8 cellular contexts compared by ENCODE assay signal in genomic region chr6:30722025-30722279, GRCh38. TPM values are rescaled to one million over a fixed set of nuclear protein-coding genes. Genes with fewer than 3 reads are reported as not detected.
DNase-seq lines count a peak whose midpoint lies in the region; ATAC-seq, FAIRE-seq and TF ChIP-seq lines count a peak whose summit lies in the region.
"Not testable (repeated sequence)": the region's sequence is repeated elsewhere in the genome, so short reads cannot be mapped to it uniquely, and the experiment has no call there.

No MANE protein-coding gene starts in this region.

- H3K79me2 ChIP-seq in endothelial cell of umbilical vein (ENCODE audit: control insufficient read depth, insufficient read depth, low read length) = peaks cover 60% of the 10 kb centered on the region

- ATAC-seq in stimulated activated naive CD8-positive, alpha-beta T cell treated with anti-CD3 and anti-CD28 coated beads, Interleukin-15, amount 100 ng/mL, for 72 hours = not testable (repeated sequence)

- TF ChIP-seq CTCF in adrenal gland (IDR thresholded peaks at IDR 0.05); endothelial cell of umbilical vein (IDR thresholded peaks at IDR 0.05; ENCODE audit: extremely low read depth in 1 of 2, insufficient read depth in 1 of 2, low read depth in 1 of 2, low read length in 2 of 2); nephron progenitor cell (IDR thresholded peaks at IDR 0.05): not testable (repeated sequence)

- not testable (repeated sequence) for H3K9me1 ChIP-seq in endothelial cell of umbilical vein (replicated peaks; ENCODE audit: control insufficient read depth, extremely low read depth, insufficient read depth, low read length)

- peak overlapping the region; percentile 92 for H3K27ac Mint-ChIP-seq in T-helper 2 cell treated with Interferon-gamma antibody and Interleukin-4, amounts not matched to agents 5 μg/mL and 100 μg/mL, for 36 hours
- H3K27ac Mint-ChIP-seq in nephron progenitor cell = peak overlapping the region; percentile 98
- H3K27ac Mint-ChIP-seq in stimulated activated naive CD8-positive, alpha-beta T cell treated with anti-CD3 and anti-CD28 coated beads, Interleukin-15, amount 100 ng/mL, for 72 hours = peak overlapping the region; percentile 79 to 99

- BruUV-seq in endothelial cell of umbilical vein (replicated peaks; lab: Mats Ljungman, UMichigan) = not testable (repeated sequence)

- H3K36me3 ChIP-seq in KOPT-K1 (ENCODE audit: insufficient read depth, low read length) (peaks cover 54% of the 10 kb centered on the region), adrenal gland (replicated peaks in 1 of 2) (peaks cover 0 to 46% of the 10 kb centered on the region in 2 donors), endothelial cell of umbilical vein (ENCODE audit: control insufficient read depth in 2 of 2, extremely low read depth in 1 of 2, insufficient read depth in 2 of 2, low read length in 2 of 2) (peaks cover 16 to 31% of the 10 kb centered on the region in 2 experiments)

- not testable (repeated sequence) for H3K9me3 ChIP-seq in KOPT-K1 (ENCODE audit: insufficient read depth, low read length, poor library complexity, severe bottlenecking); adrenal gland (replicated peaks in 1 of 3); endothelial cell of umbilical vein (replicated peaks; ENCODE audit: control insufficient read depth, insufficient read depth, low read length); iPS-18c (ENCODE audit: control insufficient read depth, insufficient read depth, low read length)

- POLR2A ChIA-PET in endothelial cell of umbilical vein (lab: Charles Lee) = interaction anchor here (0.7 to 3.0 kb wide), 5 partner anchors 9 to 42 kb away, joined by 3 to 34 read pairs (median 3); partner anchors contain the start of genes IER3 and NRM

- peak overlapping the region; percentile 89 for H3K4me2 ChIP-seq in endothelial cell of umbilical vein (ENCODE audit: insufficient read depth, low read length)

- H3K27me3 Mint-ChIP-seq in T-helper 2 cell treated with Interferon-gamma antibody and Interleukin-4, amounts not matched to agents 5 μg/mL and 100 μg/mL, for 36 hours (ENCODE audit: low read depth); nephron progenitor cell (ENCODE audit: low read depth, poor library complexity); stimulated activated naive CD8-positive, alpha-beta T cell treated with anti-CD3 and anti-CD28 coated beads, Interleukin-15, amount 100 ng/mL, for 72 hours: not testable (repeated sequence)

- dilution Hi-C loops in endothelial cell of umbilical vein (cut with MboI; ENCODE audit: extremely low pct_ligation_motif_present, low sequenced_read_pairs) = not testable (repeated sequence)

- peak overlapping the region; percentile 93 for H3K4me3 Mint-ChIP-seq in T-helper 2 cell treated with Interferon-gamma antibody and Interleukin-4, amounts not matched to agents 5 μg/mL and 100 μg/mL, for 36 hours
- peak overlapping the region; percentile 97 for H3K4me3 Mint-ChIP-seq in nephron progenitor cell
- peak overlapping the region; percentile 88 for H3K4me3 Mint-ChIP-seq in stimulated activated naive CD8-positive, alpha-beta T cell treated with anti-CD3 and anti-CD28 coated beads, Interleukin-15, amount 100 ng/mL, for 72 hours

- H3K9ac ChIP-seq in endothelial cell of umbilical vein (replicated peaks; ENCODE audit: extremely low read depth, insufficient read depth, low read length) = peak overlapping the region; percentile 79

- H3K4me3 ChIP-seq in adrenal gland (peak overlapping the region in 3 of 4 donors; percentile 16 to 93 (median 57)), endothelial cell of umbilical vein (replicated peaks in 1 of 3; ENCODE audit: insufficient read depth in 1 of 3, low read depth in 1 of 3, low read length in 3 of 3) (peak overlapping the region; percentile 64 to 94 (median 76)), iPS-18c (ENCODE audit: insufficient read depth, low read depth, low read length) (peak overlapping the region; percentile 93)

- peaks cover 42% of the 10 kb centered on the region for H3K4me1 Mint-ChIP-seq in T-helper 2 cell treated with Interferon-gamma antibody and Interleukin-4, amounts not matched to agents 5 μg/mL and 100 μg/mL, for 36 hours (ENCODE audit: low read depth)
- peaks cover 57% of the 10 kb centered on the region for H3K4me1 Mint-ChIP-seq in nephron progenitor cell
- peaks cover 69% of the 10 kb centered on the region for H3K4me1 Mint-ChIP-seq in stimulated activated naive CD8-positive, alpha-beta T cell treated with anti-CD3 and anti-CD28 coated beads, Interleukin-15, amount 100 ng/mL, for 72 hours

- not testable (repeated sequence) for H2AFZ ChIP-seq in endothelial cell of umbilical vein (ENCODE audit: low read depth, low read length)

- H3K9me3 Mint-ChIP-seq in T-helper 2 cell treated with Interferon-gamma antibody and Interleukin-4, amounts not matched to agents 5 μg/mL and 100 μg/mL, for 36 hours; nephron progenitor cell; stimulated activated naive CD8-positive, alpha-beta T cell treated with anti-CD3 and anti-CD28 coated beads, Interleukin-15, amount 100 ng/mL, for 72 hours: not testable (repeated sequence)

- CTCF ChIA-PET in endothelial cell of umbilical vein (lab: Charles Lee) = interaction anchor here (0.6 to 9.2 kb wide), 21 partner anchors 10 to 366 kb away, joined by 3 to 296 read pairs (median 6); partner anchors contain the start of genes DHX16, FLOT1 and VARS2

- H3K27me3 ChIP-seq in adrenal gland; endothelial cell of umbilical vein (ENCODE audit: control insufficient read depth in 2 of 2, insufficient read depth in 2 of 2, low read length in 2 of 2): not testable (repeated sequence)

- intact Hi-C loops in adrenal gland (cut with DNase I) = loop anchor here (1.0 to 2.0 kb wide), 2 partner anchors 41 to 43 kb away; no protein-coding TSS in a partner anchor
- intact Hi-C loops in endothelial cell of umbilical vein (cut with micrococcal nuclease) = loop anchor here (1.0 kb wide), 1 partner anchor 43 kb away; no protein-coding TSS in a partner anchor

- DNase-seq in CD1c-positive myeloid dendritic cell (ENCODE audit: extremely low spot score) (peak; percentile 59), adrenal gland (peak in 6 of 7 donors; percentile 48 to 79 (median 56))
- not testable (repeated sequence) for DNase-seq in T-helper 2 cell treated with Interferon-gamma antibody and Interleukin-4, amounts not matched to agents 5 μg/mL and 100 μg/mL, for 36 hours (ENCODE audit: low spot score); endothelial cell of umbilical vein (ENCODE audit: low read depth, low spot score); nephron progenitor cell
- DNase-seq in stimulated activated naive CD8-positive, alpha-beta T cell treated with anti-CD3 and anti-CD28 coated beads, Interleukin-15, amount 100 ng/mL, for 72 hours = peak in 1 of 2 donors; percentile 39

- H3K27ac ChIP-seq in KOPT-K1 (ENCODE audit: low read depth, low read length, poor library complexity, severe bottlenecking) (peak overlapping the region; percentile 98), adrenal gland (peak overlapping the region in 4 of 5 donors; percentile 89 to 99 (median 94)), endothelial cell of umbilical vein (ENCODE audit: insufficient read depth, low read depth, low read length) (peak overlapping the region; percentile 64)

- 0 to 11% (median 5%) methylated on average over 6 to 10 of the region's 10 CpGs for WGBS in adrenal gland, 4 donors

- not testable (repeated sequence) for H4K20me1 ChIP-seq in endothelial cell of umbilical vein (replicated peaks; ENCODE audit: control insufficient read depth, extremely low read depth, insufficient read depth, low read length)

- not testable (repeated sequence) for TF ChIP-seq POLR2A in adrenal gland (IDR thresholded peaks at IDR 0.05); endothelial cell of umbilical vein (IDR thresholded peaks at IDR 0.05; ENCODE audit: low read depth, low read length)

- FAIRE-seq in endothelial cell of umbilical vein (lab: Jason Lieb, UNC) = not testable (repeated sequence)

- H3K4me1 ChIP-seq in adrenal gland (replicated peaks in 1 of 2) = peaks cover 16 to 56% of the 10 kb centered on the region in 2 donors
- H3K4me1 ChIP-seq in endothelial cell of umbilical vein (ENCODE audit: control insufficient read depth, extremely low read depth, insufficient read depth, low read length) = peaks cover 37% of the 10 kb centered on the region

- peaks cover 63% of the 10 kb centered on the region for H3K36me3 Mint-ChIP-seq in T-helper 2 cell treated with Interferon-gamma antibody and Interleukin-4, amounts not matched to agents 5 μg/mL and 100 μg/mL, for 36 hours (ENCODE audit: low read depth)
- peaks cover 48% of the 10 kb centered on the region for H3K36me3 Mint-ChIP-seq in nephron progenitor cell (ENCODE audit: low read depth)

RNA-seq across cellular contexts. Expression of gene TUBB, which starts 1.8 kb away (rescaled TPM):
- 100 to 1,000 TPM in 7 of 8 donors, 10 to 100 TPM in 1; 90.3 to 439 (median 214) TPM for total RNA-seq in adrenal gland
- polyA plus RNA-seq in adrenal gland = 100 to 1,000 TPM; 107 to 473 (median 177) TPM
- 1,243 and 1,276 TPM in 2 replicates for total RNA-seq in endothelial cell of umbilical vein
- polyA plus RNA-seq in endothelial cell of umbilical vein = 1,408 and 1,437 TPM in 2 replicates
- polyA plus RNA-seq in endothelial cell of umbilical vein (2011; cell fraction: cytosol; rRNA removed) = 1,278 and 1,444 TPM in 2 replicates
- polyA plus RNA-seq in endothelial cell of umbilical vein (2011; cell fraction: nucleus; rRNA removed) = 567 and 602 TPM in 2 replicates
- 869 and 1,219 TPM in 2 replicates for polyA plus RNA-seq in endothelial cell of umbilical vein (2012)
- polyA minus RNA-seq in endothelial cell of umbilical vein = 1,727 and 1,760 TPM in 2 replicates
- 468 TPM for polyA minus RNA-seq in endothelial cell of umbilical vein (2011; cell fraction: cytosol; rRNA and poly(A)+ RNA removed)
- polyA minus RNA-seq in endothelial cell of umbilical vein (2011; cell fraction: nucleus; rRNA and poly(A)+ RNA removed) = 213 and 284 TPM in 2 replicates

RNA-seq across cellular contexts. Expression of gene MDC1, which starts 4.9 kb away (rescaled TPM):
- total RNA-seq in adrenal gland = 10 to 100 TPM in 5 of 8 donors, 1 to 10 TPM in 3; 2.8 to 27.6 (median 18.4) TPM
- polyA plus RNA-seq in adrenal gland = 10 to 100 TPM; 16.8 to 26.9 (median 21.0) TPM
- total RNA-seq in endothelial cell of umbilical vein = 42.3 and 43.6 TPM in 2 replicates
- polyA plus RNA-seq in endothelial cell of umbilical vein = 15.6 and 16.8 TPM in 2 replicates
- 13.0 and 13.4 TPM in 2 replicates for polyA plus RNA-seq in endothelial cell of umbilical vein (2011; cell fraction: cytosol; rRNA removed)
- polyA plus RNA-seq in endothelial cell of umbilical vein (2011; cell fraction: nucleus; rRNA removed) = 36.2 and 49.0 TPM in 2 replicates
- polyA plus RNA-seq in endothelial cell of umbilical vein (2012) = 16.8 and 20.4 TPM in 2 replicates
- 14.6 and 17.6 TPM in 2 replicates for polyA minus RNA-seq in endothelial cell of umbilical vein
- 20.7 TPM for polyA minus RNA-seq in endothelial cell of umbilical vein (2011; cell fraction: cytosol; rRNA and poly(A)+ RNA removed)
- 11.9 and 14.6 TPM in 2 replicates for polyA minus RNA-seq in endothelial cell of umbilical vein (2011; cell fraction: nucleus; rRNA and poly(A)+ RNA removed)

RNA-seq across cellular contexts. Expression of gene FLOT1, which starts 20.5 kb away (rescaled TPM):
- total RNA-seq in adrenal gland (100 to 1,000 TPM; 237 to 449 (median 339) TPM), endothelial cell of umbilical vein (141 and 145 TPM in 2 replicates)
- polyA plus RNA-seq in adrenal gland (100 to 1,000 TPM; 390 to 599 (median 411) TPM), endothelial cell of umbilical vein (146 and 154 TPM in 2 replicates)
- polyA plus RNA-seq in endothelial cell of umbilical vein (2011; cell fraction: cytosol; rRNA removed) = 146 and 167 TPM in 2 replicates
- 258 and 271 TPM in 2 replicates for polyA plus RNA-seq in endothelial cell of umbilical vein (2011; cell fraction: nucleus; rRNA removed)
- 59.6 and 86.3 TPM in 2 replicates for polyA plus RNA-seq in endothelial cell of umbilical vein (2012)
- 122 and 136 TPM in 2 replicates for polyA minus RNA-seq in endothelial cell of umbilical vein
- polyA minus RNA-seq in endothelial cell of umbilical vein (2011; cell fraction: cytosol; rRNA and poly(A)+ RNA removed) = 62.8 TPM
- polyA minus RNA-seq in endothelial cell of umbilical vein (2011; cell fraction: nucleus; rRNA and poly(A)+ RNA removed) = 238 and 240 TPM in 2 replicates

RNA-seq across cellular contexts. Expression of gene IER3, which starts 22.4 kb away (rescaled TPM):
- 10 to 100 TPM in 7 of 8 donors, 1 to 10 TPM in 1; 4.0 to 66.2 (median 43.1) TPM for total RNA-seq in adrenal gland
- 100 to 1,000 TPM in 1 of 3 donors, 10 to 100 TPM in 2; 10.3 to 136 (median 49.1) TPM for polyA plus RNA-seq in adrenal gland
- 163 and 170 TPM in 2 replicates for total RNA-seq in endothelial cell of umbilical vein
- 344 and 468 TPM in 2 replicates for polyA plus RNA-seq in endothelial cell of umbilical vein
- 344 and 363 TPM in 2 replicates for polyA plus RNA-seq in endothelial cell of umbilical vein (2011; cell fraction: cytosol; rRNA removed)
- 547 and 658 TPM in 2 replicates for polyA plus RNA-seq in endothelial cell of umbilical vein (2011; cell fraction: nucleus; rRNA removed)
- polyA plus RNA-seq in endothelial cell of umbilical vein (2012) = 266 and 464 TPM in 2 replicates
- 77.6 and 100 TPM in 2 replicates for polyA minus RNA-seq in endothelial cell of umbilical vein
- 38.7 TPM for polyA minus RNA-seq in endothelial cell of umbilical vein (2011; cell fraction: cytosol; rRNA and poly(A)+ RNA removed)
- 87.7 and 161 TPM in 2 replicates for polyA minus RNA-seq in endothelial cell of umbilical vein (2011; cell fraction: nucleus; rRNA and poly(A)+ RNA removed)

RNA-seq across cellular contexts. Expression of gene NRM, which starts 31.2 kb away (rescaled TPM):
- 10 to 100 TPM in 4 of 8 donors, 1 to 10 TPM in 4; 1.8 to 22.6 (median 10.0) TPM for total RNA-seq in adrenal gland
- polyA plus RNA-seq in adrenal gland = 10 to 100 TPM; 11.4 to 39.3 (median 24.9) TPM
- 28.5 and 32.2 TPM in 2 replicates for total RNA-seq in endothelial cell of umbilical vein
- polyA plus RNA-seq in endothelial cell of umbilical vein = 33.8 and 36.7 TPM in 2 replicates
- polyA plus RNA-seq in endothelial cell of umbilical vein (2011; cell fraction: cytosol; rRNA removed) = 33.0 and 34.0 TPM in 2 replicates
- polyA plus RNA-seq in endothelial cell of umbilical vein (2011; cell fraction: nucleus; rRNA removed) = 16.0 and 18.9 TPM in 2 replicates
- 17.7 and 22.2 TPM in 2 replicates for polyA plus RNA-seq in endothelial cell of umbilical vein (2012)
- polyA minus RNA-seq in endothelial cell of umbilical vein = 17.5 and 18.7 TPM in 2 replicates
- 20.0 TPM for polyA minus RNA-seq in endothelial cell of umbilical vein (2011; cell fraction: cytosol; rRNA and poly(A)+ RNA removed)
- 4.5 and 7.8 TPM in 2 replicates for polyA minus RNA-seq in endothelial cell of umbilical vein (2011; cell fraction: nucleus; rRNA and poly(A)+ RNA removed)
